Comparison of ENCODE assay signal across 1 cellular context in the genomic region with DNA sequence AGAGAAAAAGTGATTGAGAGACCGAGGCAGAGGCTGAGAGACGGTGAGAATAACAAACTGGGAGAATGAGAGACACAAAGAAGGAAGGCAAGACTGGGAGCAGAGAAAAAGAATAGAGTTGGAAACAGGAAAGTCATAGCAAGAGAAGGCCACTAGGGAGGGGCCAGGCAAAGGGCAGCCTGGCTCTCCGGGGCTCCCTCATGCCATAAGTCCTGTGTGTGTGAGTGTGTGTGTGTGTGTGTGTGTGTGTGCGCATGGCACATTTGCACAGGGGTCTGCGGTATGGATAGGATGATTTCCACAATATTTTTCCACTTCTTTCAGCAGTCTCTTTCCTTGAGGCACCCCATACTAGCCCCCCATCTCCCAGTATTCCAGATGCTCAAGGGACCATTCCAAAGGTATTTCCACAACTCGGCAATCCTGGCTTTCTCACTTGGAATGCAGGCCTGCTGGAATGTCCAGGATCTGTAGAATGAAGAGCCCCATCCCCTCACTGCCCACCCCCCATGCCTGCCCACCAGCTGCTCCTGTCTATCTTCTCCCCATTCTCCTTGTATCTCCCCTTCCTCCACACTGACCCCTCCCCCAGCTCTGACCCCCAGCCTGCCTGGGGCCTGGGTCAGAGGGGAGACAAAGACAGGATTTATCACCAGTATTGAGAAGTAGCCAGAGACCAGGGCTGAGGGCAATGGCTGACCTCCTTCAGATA.
TF ChIP-seq lines count a peak whose summit lies in the region.

No MANE protein-coding gene starts in this region.

TF ChIP-seq in GM23338, 12 proteins besides CTCF, POLR2A, EP300 and RAD21 (continued from another document):
- TF ChIP-seq ZNF462 (CRISPR knock-in tag; IDR thresholded peaks at IDR 0.05) (no peak), CREB1 (CRISPR knock-in tag; IDR thresholded peaks at IDR 0.05; ENCODE audit: low read depth) (no peak), NANOG (IDR thresholded peaks at IDR 0.05; ENCODE audit: borderline replicate concordance) (no peak), POLR2AphosphoS5 (IDR thresholded peaks at IDR 0.05; ENCODE audit: low read depth) (no peak), JUNB (IDR thresholded peaks at IDR 0.05; ENCODE audit: unreplicated experiment) (no peak)
TF ChIP-seq in GM23338: peak in this region for 0.
